ENCODE assay signal across 28 cellular contexts in the genomic region with DNA sequence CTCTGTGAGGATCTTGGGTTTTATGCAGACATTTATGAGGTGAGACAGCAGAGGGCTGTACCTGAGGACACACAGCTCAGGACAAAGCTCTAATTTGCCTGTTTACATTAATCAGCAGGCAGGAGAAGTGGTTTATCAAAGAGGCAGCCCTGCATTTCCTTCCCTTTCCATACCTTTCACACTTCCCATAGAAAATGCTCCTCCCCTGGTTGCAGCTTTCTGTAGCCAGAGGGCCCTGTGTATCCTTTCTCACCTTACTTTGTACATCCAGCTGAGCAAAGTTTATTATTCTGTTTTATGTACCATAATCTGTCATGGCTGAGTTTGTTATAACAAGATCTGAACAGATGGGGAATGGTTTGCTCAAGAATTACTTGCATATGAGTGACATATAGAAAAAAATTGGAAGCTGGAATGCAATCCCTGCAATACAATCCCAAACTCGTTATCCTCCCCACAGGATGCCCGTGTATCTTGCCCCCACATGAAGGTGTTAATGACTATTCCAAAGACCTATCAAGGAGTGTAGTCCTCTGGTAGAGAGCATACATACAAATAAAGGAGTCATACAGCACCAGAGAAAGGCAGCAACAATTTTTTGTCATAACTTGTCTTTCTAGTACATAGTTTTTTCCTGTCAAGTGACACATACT.
"Had no signal": no experiment of that assay in that cellular context is flagged by ENCODE, and none has a peak within 500 bp of the region (broad histone marks: within the 10 kb centered on the region; RNA-seq: fewer than 3 reads in every experiment).

No MANE protein-coding gene starts in this region.

- H3K79me2 ChIP-seq: parathyroid adenoma had no signal

- DNase-seq: activated CD4-positive, alpha-beta T cell treated with anti-CD3 and anti-CD28 coated beads for 1 hour; activated CD4-positive, alpha-beta T cell treated with anti-CD3 and anti-CD28 coated beads, Interleukin-2, amount 10 ng/mL, durations not matched to agents 7 days and 5 days; activated CD8-positive, alpha-beta T cell treated with anti-CD3 and anti-CD28 coated beads for 36 hours; activated effector memory CD4-positive, alpha-beta T cell treated with Interleukin-2 at 50 U/mL for 16 hours; activated naive CD4-positive, alpha-beta T cell treated with anti-CD3 and anti-CD28 coated beads for 36 hours; activated naive CD8-positive, alpha-beta T cell treated with anti-CD3 and anti-CD28 coated beads for 36 hours; activated T-cell treated with anti-CD3 and anti-CD28 coated beads for 4 hours; adrenal gland; aorta; body of pancreas; dorsolateral prefrontal cortex; effector memory CD4-positive, alpha-beta T cell; hippocampal formation; left cardiac atrium; left ventricle myocardium superior; naive B cell; occipital lobe; psoas muscle; sigmoid colon; small intestine; stimulated activated CD4-positive, alpha-beta T cell treated with anti-CD3 and anti-CD28 coated beads, Interleukin-4, amount 100 ng/mL, for 24 hours; trophoblast cell; WERI-Rb-1 had no signal

- H3K4me3 ChIP-seq: adrenal gland, body of pancreas, coronary artery, dorsolateral prefrontal cortex, gastroesophageal sphincter, psoas muscle, sigmoid colon, thoracic aorta had no signal

- H3K4me1 ChIP-seq: adrenal gland, body of pancreas, gastroesophageal sphincter, parathyroid adenoma, psoas muscle, sigmoid colon had no signal

- H3K36me3 ChIP-seq: adrenal gland, gastroesophageal sphincter, sigmoid colon, thoracic aorta, WERI-Rb-1 had no signal

- ATAC-seq: activated CD8-positive, alpha-beta T cell treated with anti-CD3 and anti-CD28 coated beads for 36 hours; body of pancreas; gastroesophageal sphincter; left cardiac atrium; left ventricle myocardium superior; psoas muscle; stimulated activated effector memory CD8-positive, alpha-beta T cell treated with anti-CD3 and anti-CD28 coated beads, Interleukin-12 subunit alpha, Interleukin-12 subunit beta, amount 100 ng/mL, for 72 hours had no signal

- H3K27me3 ChIP-seq: adrenal gland, body of pancreas, gastroesophageal sphincter, sigmoid colon had no signal

- H3K27ac ChIP-seq: adrenal gland, body of pancreas, coronary artery, dorsolateral prefrontal cortex, gastroesophageal sphincter, parathyroid adenoma, psoas muscle, sigmoid colon, thoracic aorta, WERI-Rb-1 had no signal

- H3K9ac ChIP-seq: parathyroid adenoma had no signal
